ENCODE assay signal across 7 cellular contexts in genomic region chr2:95948039-95948438, GRCh38. TPM values are rescaled to one million over a fixed set of nuclear protein-coding genes. Genes with fewer than 3 reads are reported as not detected.
A peak's percentile ranks its signal among the peaks of the same experiment; 100 is the strongest.
DNase-seq lines count a peak whose midpoint lies in the region; ATAC-seq, FAIRE-seq and TF ChIP-seq lines count a peak whose summit lies in the region.
"Not testable (repeated sequence)": the region's sequence is repeated elsewhere in the genome, so short reads cannot be mapped to it uniquely, and the experiment has no call there.

No MANE protein-coding gene starts in this region.

- H4K20me1 ChIP-seq in fibroblast of lung (ENCODE audit: control insufficient read depth, extremely low read depth, insufficient read depth, low read length): not testable (repeated sequence)

- not testable (repeated sequence) for H3K4me2 ChIP-seq in fibroblast of lung (ENCODE audit: extremely low read depth, insufficient read depth, low read length)

- intact Hi-C loops in pancreas (cut with DNase I): not testable (repeated sequence)

- peak; percentile 84 for FAIRE-seq in pancreas (lab: Jason Lieb, UNC)

- H3K4me1 Mint-ChIP-seq in chondrocyte (ENCODE audit: low read depth): peaks cover 13% of the 10 kb centered on the region

- 76 to 80% methylated on average over 1 of the region's 1 CpG for WGBS in pancreas, 2 donors

- H3K4me1 ChIP-seq in fibroblast of lung (ENCODE audit: control insufficient read depth, extremely low read depth, insufficient read depth, low read length); foreskin keratinocyte; pancreas: not testable (repeated sequence)

- H2AFZ ChIP-seq in fibroblast of lung (ENCODE audit: low read length): not testable (repeated sequence)

- DNase-seq in EL (peak; percentile 19), HT1080 (ENCODE audit: low read depth) (peak; percentile 34), amniotic epithelial cell (ENCODE audit: low read depth) (peak; percentile 74), fibroblast of lung (ENCODE audit: low read depth in 2 of 2) (peak; percentile 38 to 49), foreskin keratinocyte (peak; percentile 7 to 44)
- DNase-seq in chondrocyte (ENCODE audit: low spot score); pancreas: not testable (repeated sequence)

- not testable (repeated sequence) for H3K27me3 ChIP-seq in fibroblast of lung (ENCODE audit: control insufficient read depth, insufficient read depth, low read length); foreskin keratinocyte; pancreas

- not testable (repeated sequence) for TF ChIP-seq CTCF in chondrocyte (IDR thresholded peaks at IDR 0.05); fibroblast of lung (conservative IDR thresholded peaks at IDR 0.05 in 1 of 2, IDR thresholded peaks at IDR 0.05 in 1 of 2; ENCODE audit: low read depth in 1 of 2, low read length in 2 of 2); foreskin keratinocyte (conservative IDR thresholded peaks at IDR 0.05); pancreas (IDR thresholded peaks at IDR 0.05)

- not testable (repeated sequence) for H3K79me2 ChIP-seq in fibroblast of lung (ENCODE audit: control insufficient read depth, insufficient read depth, low read length)

- H3K9me3 Mint-ChIP-seq in chondrocyte (ENCODE audit: low read depth): peaks cover 13% of the 10 kb centered on the region

- not testable (repeated sequence) for H3K36me3 ChIP-seq in fibroblast of lung (ENCODE audit: control insufficient read depth, insufficient read depth, low read length); pancreas

- peak overlapping the region; percentile 27 for H3K27ac Mint-ChIP-seq in chondrocyte (ENCODE audit: unreplicated experiment)

- H3K27ac ChIP-seq in fibroblast of lung (ENCODE audit: insufficient read depth, low read length); pancreas: not testable (repeated sequence)
- H3K27ac ChIP-seq in foreskin keratinocyte: peak overlapping the region; percentile 61

- not testable (repeated sequence) for H3K36me3 Mint-ChIP-seq in chondrocyte (ENCODE audit: low read depth)

- ATAC-seq in foreskin keratinocyte, pancreas: not testable (repeated sequence)

- not testable (repeated sequence) for H3K27me3 Mint-ChIP-seq in chondrocyte (ENCODE audit: low read depth)

- H3K9ac ChIP-seq in fibroblast of lung (ENCODE audit: insufficient read depth, low read length): not testable (repeated sequence)

- not testable (repeated sequence) for H3K4me3 ChIP-seq in fibroblast of lung (replicated peaks in 1 of 4; ENCODE audit: control extremely low read depth in 1 of 4, insufficient read depth in 1 of 4, low read depth in 3 of 4, low read length in 4 of 4); pancreas

- H3K9me3 ChIP-seq in fibroblast of lung (ENCODE audit: control insufficient read depth, insufficient read depth, low read depth, low read length); pancreas: not testable (repeated sequence)

- not testable (repeated sequence) for H3K4me3 Mint-ChIP-seq in chondrocyte (ENCODE audit: unreplicated experiment)

RNA-seq across cellular contexts. Expression of gene ANKRD36C, which starts 43.6 kb away (rescaled TPM):
- 13.3 and 14.8 TPM in 2 replicates for total RNA-seq in HT1080 (2014; rRNA removed; shearing (Covaris generic))
- 2.4 and 3.4 TPM in 2 replicates for polyA plus RNA-seq in HT1080 (2015; cell fraction: cytosol; rRNA removed)
- polyA plus RNA-seq in HT1080 (2015; cell fraction: nucleus; rRNA removed): 21.7 and 23.0 TPM in 2 replicates
- 29.9 to 50.8 TPM (median 33.8 TPM) in 3 replicates for total RNA-seq in chondrocyte
- 31.1 and 32.9 TPM in 2 replicates for total RNA-seq in fibroblast of lung
- polyA plus RNA-seq in fibroblast of lung: 1.9 and 3.9 TPM in 2 replicates
- 1.3 and 2.7 TPM in 2 replicates for polyA plus RNA-seq in fibroblast of lung (2012)
- 0.94 and 2.4 TPM in 2 replicates for polyA minus RNA-seq in fibroblast of lung (ENCODE audit: low replicate concordance)
- total RNA-seq in foreskin keratinocyte: 13.5 and 15.1 TPM in 2 replicates
- polyA plus RNA-seq in foreskin keratinocyte: 0.45 and 0.68 TPM in 2 replicates
- total RNA-seq in pancreas: 10 to 100 TPM in 5 of 6 donors, 1 to 10 TPM in 1; 6.2 to 36.2 (median 14.8) TPM
- 1 to 10 TPM; 2.2 to 5.3 TPM for polyA plus RNA-seq in pancreas
